Comparison of ENCODE assay signal across 20 cellular contexts in the genomic region with DNA sequence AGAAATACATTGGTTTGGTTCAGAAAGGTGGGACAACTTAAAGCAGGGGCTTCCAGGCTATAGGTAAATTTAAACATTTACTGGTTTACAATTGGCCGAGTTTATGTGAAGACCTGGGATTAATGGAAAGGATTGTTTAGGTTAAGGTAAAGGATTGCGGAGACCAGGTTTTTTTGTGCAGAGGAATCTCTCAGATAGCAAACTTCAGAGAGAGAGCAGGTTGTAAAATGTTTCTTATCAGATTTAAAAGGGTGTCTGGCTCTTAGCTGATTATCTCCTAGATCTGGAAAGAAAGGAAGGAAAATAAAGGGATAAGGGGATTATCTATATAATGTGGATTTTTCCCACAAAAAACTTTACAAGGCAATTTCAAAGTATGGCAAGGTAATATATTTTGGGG.
"Had no signal": no experiment of that assay in that cellular context is flagged by ENCODE, and none has a peak within 500 bp of the region (broad histone marks: within the 10 kb centered on the region; RNA-seq: fewer than 3 reads in every experiment).

No MANE protein-coding gene starts in this region.

- H3K9ac ChIP-seq: parathyroid adenoma had no signal

- H3K4me1 ChIP-seq: foreskin keratinocyte, parathyroid adenoma, psoas muscle, spleen, testis, tibial nerve had no signal

- ATAC-seq: foreskin keratinocyte; heart left ventricle; natural killer cell treated with Interleukin-12 subunit alpha and Interleukin-12 subunit beta and Interleukin-15 and Interleukin-18, amount 100 ng/mL, for 72 hours; psoas muscle; sciatic nerve; stimulated activated memory B cell treated with anti-CD40 and anti-IgM and Interleukin-4, amounts not matched to agents 10 μg/mL and 1 μg/mL and 100 μg/mL, for 72 hours had no signal

- H3K9me3 Mint-ChIP-seq: stimulated activated memory B cell treated with anti-CD40 and anti-IgM and Interleukin-4, amounts not matched to agents 10 μg/mL and 1 μg/mL and 100 μg/mL, for 72 hours; stimulated activated naive CD8-positive, alpha-beta T cell treated with anti-CD3 and anti-CD28 coated beads, Interleukin-15, Interleukin-2, amounts not matched to agents 100 ng/mL and 50 ng/mL, for 24 hours had no signal

- DNase-seq: cerebellar nuclear complex; dermis blood vessel endothelial cell; erythroblast; foreskin keratinocyte; heart left ventricle; hypothalamus; kidney glomerular epithelial cell; psoas muscle; retina; spleen; stimulated activated CD4-positive, alpha-beta T cell treated with anti-CD3 and anti-CD28 coated beads, Interleukin-15, amount 100 ng/mL, for 24 hours; stimulated activated CD4-positive, alpha-beta T cell treated with anti-CD3 and anti-CD28 coated beads, Interleukin-1b, Interleukin-23, amount 100 ng/mL, for 48 hours; stimulated activated CD4-positive, alpha-beta T cell treated with anti-CD3 and anti-CD28 coated beads, Interleukin-4, amount 100 ng/mL, for 24 hours; testis had no signal

- H3K36me3 Mint-ChIP-seq: natural killer cell treated with Interleukin-12 subunit alpha and Interleukin-12 subunit beta and Interleukin-15 and Interleukin-18, amount 100 ng/mL, for 72 hours had no signal

- H3K9me3 ChIP-seq: psoas muscle, testis had no signal

- H3K4me3 ChIP-seq: heart left ventricle, psoas muscle, spleen, testis, tibial nerve had no signal

- H3K27me3 Mint-ChIP-seq: natural killer cell treated with Interleukin-12 subunit alpha and Interleukin-12 subunit beta and Interleukin-15 and Interleukin-18, amount 100 ng/mL, for 72 hours; stimulated activated memory B cell treated with anti-CD40 and anti-IgM and Interleukin-4, amounts not matched to agents 10 μg/mL and 1 μg/mL and 100 μg/mL, for 72 hours; stimulated activated naive CD8-positive, alpha-beta T cell treated with anti-CD3 and anti-CD28 coated beads, Interleukin-15, Interleukin-2, amounts not matched to agents 100 ng/mL and 50 ng/mL, for 24 hours had no signal

- H3K27ac Mint-ChIP-seq: natural killer cell treated with Interleukin-12 subunit alpha and Interleukin-12 subunit beta and Interleukin-15 and Interleukin-18, amount 100 ng/mL, for 72 hours; stimulated activated memory B cell treated with anti-CD40 and anti-IgM and Interleukin-4, amounts not matched to agents 10 μg/mL and 1 μg/mL and 100 μg/mL, for 72 hours; stimulated activated naive CD8-positive, alpha-beta T cell treated with anti-CD3 and anti-CD28 coated beads, Interleukin-15, Interleukin-2, amounts not matched to agents 100 ng/mL and 50 ng/mL, for 24 hours had no signal

- H3K27me3 ChIP-seq: foreskin keratinocyte, heart left ventricle, spleen, testis, tibial nerve had no signal

- H3K4me3 Mint-ChIP-seq: natural killer cell treated with Interleukin-12 subunit alpha and Interleukin-12 subunit beta and Interleukin-15 and Interleukin-18, amount 100 ng/mL, for 72 hours; stimulated activated memory B cell treated with anti-CD40 and anti-IgM and Interleukin-4, amounts not matched to agents 10 μg/mL and 1 μg/mL and 100 μg/mL, for 72 hours; stimulated activated naive CD8-positive, alpha-beta T cell treated with anti-CD3 and anti-CD28 coated beads, Interleukin-15, Interleukin-2, amounts not matched to agents 100 ng/mL and 50 ng/mL, for 24 hours had no signal

- H3K27ac ChIP-seq: foreskin keratinocyte, heart left ventricle, parathyroid adenoma, psoas muscle, spleen, testis, tibial nerve had no signal
